In the genomic region with DNA sequence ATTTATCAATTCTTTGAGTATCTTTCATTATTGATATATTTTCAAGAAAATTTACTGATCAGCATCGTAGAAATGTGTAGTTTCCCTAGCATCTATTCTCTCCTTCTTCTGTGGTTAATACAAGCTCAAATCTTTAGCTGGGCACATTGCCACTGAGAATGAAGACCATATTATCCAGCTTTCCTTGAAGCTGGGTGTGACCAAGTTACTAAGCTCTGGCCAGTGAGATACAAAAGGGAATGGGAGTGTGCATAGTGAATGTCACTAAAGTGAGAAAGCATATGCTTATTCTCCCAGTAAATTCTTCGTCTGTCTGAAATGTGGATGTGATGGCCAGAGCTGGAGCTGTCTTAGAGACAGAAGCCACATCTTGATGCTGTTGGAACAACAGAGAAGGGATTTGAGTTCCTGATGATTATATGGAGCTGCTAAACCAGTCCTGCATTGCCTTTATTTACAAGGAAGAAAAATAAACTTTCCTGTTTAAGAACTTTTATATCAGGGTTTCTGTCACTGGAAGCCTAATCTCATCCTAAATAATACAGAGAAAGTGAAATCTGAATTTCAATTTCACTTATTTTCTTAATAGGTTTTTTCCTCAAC, we compare ENCODE assay signal across 16 cellular contexts.
A peak's percentile ranks its signal among the peaks of the same experiment; 100 is the strongest.
DNase-seq lines count a peak whose midpoint lies in the region; ATAC-seq, FAIRE-seq and TF ChIP-seq lines count a peak whose summit lies in the region.
"Had no signal": no experiment of that assay in that cellular context is flagged by ENCODE, and none has a peak within 500 bp of the region (broad histone marks: within the 10 kb centered on the region; RNA-seq: fewer than 3 reads in every experiment).

No MANE protein-coding gene starts in this region.

- H3K4me2 ChIP-seq in HepG2 (ENCODE audit: low read depth, low read length): no peak overlapping the region
- H3K4me2 ChIP-seq: BLaER1 had no signal

- CTCF ChIA-PET in HepG2 (lab: Yijun Ruan, JAX; ENCODE audit: low intra/inter-chr PET ratio, low total read pairs): no interaction called here

- H3K27ac ChIP-seq in vagina (peak overlapping the region; percentile 18), HepG2 (ENCODE audit: extremely low read length, insufficient read depth, low read length) (no peak overlapping the region)
- H3K27ac ChIP-seq: BLaER1 had no signal

- WGBS in HepG2 (ENCODE audit: low lambda C conversion rate): 93% methylated on average over 2 of the region's 2 CpGs

- TF ChIP-seq POLR2A in vagina (IDR thresholded peaks at IDR 0.05) (no peak), HepG2 (IDR thresholded peaks at IDR 0.05; ENCODE audit: insufficient read depth in 1 of 2, low read depth in 2 of 2, low read length in 2 of 2) (no peak)

- TF ChIP-seq RAD21 in HepG2 (CRISPR knock-in tag; IDR thresholded peaks at IDR 0.05): no peak

- no peak overlapping the region for H3K4me3 ChIP-seq in vagina
- no peak overlapping the region for H3K4me3 ChIP-seq in HepG2 (replicated peaks in 1 of 3; ENCODE audit: insufficient read depth in 1 of 3, low read depth in 2 of 3, low read length in 3 of 3)
- H3K4me3 ChIP-seq: BLaER1 had no signal

- in situ Hi-C loops in HepG2 (cut with HindIII; ENCODE audit: extremely low pct_ligation_motif_present, low pct_unique_long_range_greater_than_20kb): no loop called here

- H3K36me3 ChIP-seq in vagina (no peaks in the 10 kb centered on the region), HepG2 (replicated peaks in 1 of 2; ENCODE audit: control insufficient read depth in 1 of 2, insufficient read depth in 2 of 2, low read length in 2 of 2) (no peaks in the 10 kb centered on the region)
- H3K36me3 ChIP-seq: BLaER1 had no signal

- H3K4me1 ChIP-seq in vagina: peaks cover 36% of the 10 kb centered on the region
- 0 out of 2 replicates have a peak, but pooled peaks cover under 1% of the 10 kb centered on the region for H3K4me1 ChIP-seq in HepG2 (ENCODE audit: insufficient read depth, low read length)
- H3K4me1 ChIP-seq: BLaER1 had no signal

- H3K79me2 ChIP-seq in HepG2 (ENCODE audit: insufficient read depth, low read length): no peaks in the 10 kb centered on the region

- H3K27me3 ChIP-seq in vagina (no peaks in the 10 kb centered on the region), HepG2 (ENCODE audit: control insufficient read depth in 1 of 2, insufficient read depth in 2 of 2, low read length in 2 of 2) (no peaks in the 10 kb centered on the region)
- H3K27me3 ChIP-seq: BLaER1 had no signal

- no TSS peak for BruUV-seq in HepG2 (replicated peaks; lab: Mats Ljungman, UMichigan)

- no peaks in the 10 kb centered on the region for H4K20me1 ChIP-seq in HepG2 (ENCODE audit: insufficient read depth, low read length)
- H4K20me1 ChIP-seq: BLaER1 had no signal

- no peak for ATAC-seq in HepG2
- ATAC-seq in HG03460 (IDR thresholded peaks at IDR 0.05; ENCODE audit: unreplicated experiment): no peak
- ATAC-seq in Right ventricle myocardium inferior: no peak

- H3K9ac ChIP-seq in HepG2 (ENCODE audit: insufficient read depth, low read depth, low read length): no peak overlapping the region
- H3K9ac ChIP-seq: BLaER1 had no signal

- H2AFZ ChIP-seq in HepG2 (ENCODE audit: low read length): no peak overlapping the region

- FAIRE-seq in HepG2 (lab: Jason Lieb, UNC): no peak
- FAIRE-seq: G401.6, GM12892 had no signal

- H3K9me3 ChIP-seq in vagina (no peaks in the 10 kb centered on the region), HepG2 (ENCODE audit: low read length) (no peaks in the 10 kb centered on the region)
- H3K9me3 ChIP-seq: BLaER1 had no signal

- TF ChIP-seq EP300 in HepG2 (IDR thresholded peaks at IDR 0.05; ENCODE audit: low read depth in 2 of 2, low read length in 2 of 2) (no peak), HepG2 (CRISPR knock-in tag; IDR thresholded peaks at IDR 0.05; ENCODE audit: borderline replicate concordance) (no peak)

- TF ChIP-seq CTCF in vagina (IDR thresholded peaks at IDR 0.05) (no peak), HepG2 (CRISPR knock-in tag; IDR thresholded peaks at IDR 0.05) (no peak)

- DNase-seq in GM03348 (ENCODE audit: low spot score) (peak; percentile 21), OCI-M1 (lab: John Stamatoyannopoulos, UW) (peak; percentile 32), fibroblast of peridontal ligament (ENCODE audit: extremely low read depth) (peak; percentile 57), vagina (ENCODE audit: extremely low spot score in 2 of 2) (no peak), HepG2 (ENCODE audit: low spot score) (no peak), Right ventricle myocardium inferior (ENCODE audit: missing footprints) (no peak)
- DNase-seq: DMS79 treated with DMSO at 0.1 percent for 48 hours, GOT3, NCI-H187, NCI-H345, NCI-H526, RPMI8226 had no signal

- POLR2A ChIA-PET in HepG2 (lab: Yijun Ruan, JAX): no interaction called here

- intact Hi-C loops in vagina (cut with DNase I): no loop called here
- intact Hi-C loops in HepG2 (cut with micrococcal nuclease; ENCODE audit: unreplicated experiment): no loop called here
- intact Hi-C loops in Right ventricle myocardium inferior (cut with DNase I): no loop called here

TF ChIP-seq in HepG2, 621 proteins besides CTCF, POLR2A, EP300 and RAD21:
- TF ChIP-seq ZBTB33 (CRISPR knock-in tag; IDR thresholded peaks at IDR 0.05): no peak
- no peak for TF ChIP-seq ZBTB38 (CRISPR knock-in tag; IDR thresholded peaks at IDR 0.05)
- TF ChIP-seq ZNF276 (CRISPR knock-in tag; IDR thresholded peaks at IDR 0.05; ENCODE audit: low read depth): no peak
- no peak for TF ChIP-seq HNRNPK (IDR thresholded peaks at IDR 0.05; ENCODE audit: low read depth, low read length, poor library complexity, severe bottlenecking)
- no peak for TF ChIP-seq ZNF501 (CRISPR knock-in tag; IDR thresholded peaks at IDR 0.05)
- no peak for TF ChIP-seq ZNF7 (CRISPR knock-in tag; IDR thresholded peaks at IDR 0.05)
- TF ChIP-seq CSRNP1 (CRISPR knock-in tag; IDR thresholded peaks at IDR 0.05): no peak
- no peak for TF ChIP-seq ZNF605 (CRISPR knock-in tag; IDR thresholded peaks at IDR 0.05)
- TF ChIP-seq SMAD3 (CRISPR knock-in tag; IDR thresholded peaks at IDR 0.05): no peak
- no peak for TF ChIP-seq SP1 (IDR thresholded peaks at IDR 0.05)
- TF ChIP-seq SP1 (CRISPR knock-in tag; IDR thresholded peaks at IDR 0.05): no peak

Comparison
In these comparisons a context has a peak if more than half of its experiments do, and no peak if none do; other contexts are left out.
1. DNase-seq: peak in GM03348 (single experiment), OCI-M1 (single experiment) and fibroblast of peridontal ligament (single experiment); none in vagina (0 of 2), HepG2 (single experiment) and Right ventricle myocardium inferior (single experiment).